8 cellular contexts compared by ENCODE assay signal in genomic region chr10:80504897-80505465, GRCh38. TPM values are rescaled to one million over a fixed set of nuclear protein-coding genes. Genes with fewer than 3 reads are reported as not detected.
DNase-seq lines count a peak whose midpoint lies in the region; ATAC-seq and TF ChIP-seq lines count a peak whose summit lies in the region.

No MANE protein-coding gene starts in this region.

- H3K27me3 Mint-ChIP-seq in activated CD8-positive, alpha-beta memory T cell treated with anti-CD3 and anti-CD28 coated beads, Interleukin-2, amount 10 ng/mL, durations not matched to agents 7 days and 5 days = no peaks in the 10 kb centered on the region
- H3K27me3 Mint-ChIP-seq in dendritic cell treated with granulocyte-macrophage colony-stimulating factor and Interleukin-4, amounts not matched to agents 40 ng/mL and 50 ng/mL, for 4 days = no peaks in the 10 kb centered on the region
- H3K27me3 Mint-ChIP-seq in mesothelial cell of epicardium (ENCODE audit: low read depth) = no peaks in the 10 kb centered on the region
- H3K27me3 Mint-ChIP-seq in stimulated activated naive B cell treated with anti-CD40 and anti-IgM and Interleukin-4, amounts not matched to agents 10 μg/mL and 1 μg/mL and 100 μg/mL, for 72 hours = no peaks in the 10 kb centered on the region

- H3K4me1 Mint-ChIP-seq in activated CD8-positive, alpha-beta memory T cell treated with anti-CD3 and anti-CD28 coated beads, Interleukin-2, amount 10 ng/mL, durations not matched to agents 7 days and 5 days = peaks cover 60% of the 10 kb centered on the region
- peaks cover 81% of the 10 kb centered on the region for H3K4me1 Mint-ChIP-seq in dendritic cell treated with granulocyte-macrophage colony-stimulating factor and Interleukin-4, amounts not matched to agents 40 ng/mL and 50 ng/mL, for 4 days (ENCODE audit: low read depth)
- H3K4me1 Mint-ChIP-seq in mesothelial cell of epicardium = peaks cover 72% of the 10 kb centered on the region
- H3K4me1 Mint-ChIP-seq in stimulated activated naive B cell treated with anti-CD40 and anti-IgM and Interleukin-4, amounts not matched to agents 10 μg/mL and 1 μg/mL and 100 μg/mL, for 72 hours = peaks cover 48 to 57% of the 10 kb centered on the region in 2 donors

- H3K9me3 Mint-ChIP-seq in activated CD8-positive, alpha-beta memory T cell treated with anti-CD3 and anti-CD28 coated beads, Interleukin-2, amount 10 ng/mL, durations not matched to agents 7 days and 5 days (ENCODE audit: low read depth) = no peaks in the 10 kb centered on the region
- H3K9me3 Mint-ChIP-seq in dendritic cell treated with granulocyte-macrophage colony-stimulating factor and Interleukin-4, amounts not matched to agents 40 ng/mL and 50 ng/mL, for 4 days = no peaks in the 10 kb centered on the region
- H3K9me3 Mint-ChIP-seq in mesothelial cell of epicardium = no peaks in the 10 kb centered on the region
- no peaks in the 10 kb centered on the region for H3K9me3 Mint-ChIP-seq in stimulated activated naive B cell treated with anti-CD40 and anti-IgM and Interleukin-4, amounts not matched to agents 10 μg/mL and 1 μg/mL and 100 μg/mL, for 72 hours

- in situ Hi-C loops in transverse colon (cut with MboI; ENCODE audit: low pct_ligation_motif_present in 1 of 4, low pct_unique_long_range_greater_than_20kb in 1 of 4, low sequenced_read_pairs in 3 of 4) = loop anchor here (5.0 to 10.0 kb wide), 5 partner anchors 53 to 120 kb away; partner anchors contain the start of gene TSPAN14 (in 1 of the 4)

- CTCF ChIA-PET in activated CD8-positive, alpha-beta memory T cell treated with anti-CD3 and anti-CD28 coated beads, Interleukin-2, amount 10 ng/mL, durations not matched to agents 7 days and 5 days (lab: Charles Lee) = interaction anchor here (1.1 to 20.7 kb wide), 18 partner anchors 8 to 195 kb away, joined by 3 to 579 read pairs (median 11); partner anchors contain the start of genes PRXL2A, SH2D4B and TSPAN14

- TF ChIP-seq POLR2A in transverse colon (IDR thresholded peaks at IDR 0.05) = no peak

- H3K27ac ChIP-seq in transverse colon = peak overlapping the region; percentile 65 to 85 (median 82)

- peak overlapping the region in 1 of 4 donors; percentile 0 for H3K4me3 ChIP-seq in transverse colon

- no peak for ATAC-seq in activated CD8-positive, alpha-beta memory T cell treated with anti-CD3 and anti-CD28 coated beads, Interleukin-2, amount 10 ng/mL, durations not matched to agents 7 days and 5 days
- ATAC-seq in stimulated activated naive B cell treated with anti-CD40 and anti-IgM and Interleukin-4, amounts not matched to agents 10 μg/mL and 1 μg/mL and 100 μg/mL, for 72 hours (replicated peaks) = no peak

- H3K27ac Mint-ChIP-seq in activated CD8-positive, alpha-beta memory T cell treated with anti-CD3 and anti-CD28 coated beads, Interleukin-2, amount 10 ng/mL, durations not matched to agents 7 days and 5 days = peak overlapping the region; percentile 73
- H3K27ac Mint-ChIP-seq in dendritic cell treated with granulocyte-macrophage colony-stimulating factor and Interleukin-4, amounts not matched to agents 40 ng/mL and 50 ng/mL, for 4 days = peak overlapping the region; percentile 81
- H3K27ac Mint-ChIP-seq in mesothelial cell of epicardium = peak overlapping the region; percentile 97
- H3K27ac Mint-ChIP-seq in stimulated activated naive B cell treated with anti-CD40 and anti-IgM and Interleukin-4, amounts not matched to agents 10 μg/mL and 1 μg/mL and 100 μg/mL, for 72 hours = no peak overlapping the region

- 75 to 80% methylated on average over 1 to 5 of the region's 5 CpGs for WGBS in transverse colon (ENCODE audit: low coverage in 1 of 2), 2 donors

- H3K27me3 ChIP-seq in transverse colon = no peaks in the 10 kb centered on the region

- peaks cover 0 to 8% (median 3%) of the 10 kb centered on the region in 4 donors for H3K36me3 ChIP-seq in transverse colon

- no peaks in the 10 kb centered on the region for H3K9me3 ChIP-seq in transverse colon

- TF ChIP-seq EP300 in transverse colon (IDR thresholded peaks at IDR 0.05; ENCODE audit: low read depth) = no peak

- intact Hi-C loops in dendritic cell treated with granulocyte-macrophage colony-stimulating factor and Interleukin-4, amounts not matched to agents 40 ng/mL and 50 ng/mL, for 4 days (cut with micrococcal nuclease) = loop anchor here (1.0 to 5.0 kb wide), 2 partner anchors 61 to 123 kb away; no protein-coding TSS in a partner anchor
- intact Hi-C loops in transverse colon (cut with DNase I; ENCODE audit: low total_unique reads) = loop anchor here (2.0 to 10.0 kb wide), 2 partner anchors 60 to 120 kb away; no protein-coding TSS in a partner anchor

- DNase-seq in activated CD8-positive, alpha-beta memory T cell treated with anti-CD3 and anti-CD28 coated beads, Interleukin-2, amount 10 ng/mL, durations not matched to agents 7 days and 5 days = no peak
- DNase-seq in activated CD8-positive, alpha-beta memory T cell treated with anti-CD3 and anti-CD28 coated beads for 24 hours = no peak
- no peak for DNase-seq in mesothelial cell of epicardium (ENCODE audit: low spot score in 2 of 2, unreplicated experiment in 2 of 2)
- peak; percentile 36 for DNase-seq in transverse colon
- DNase-seq in iPS-NIHi7 (ENCODE audit: extremely low spot score) = no peak
- DNase-seq in stimulated activated naive B cell treated with anti-CD40 and anti-IgM and Interleukin-4, amounts not matched to agents 10 μg/mL and 1 μg/mL and 100 μg/mL, for 72 hours = no peak
- no peak for DNase-seq in DMS114 treated with DMSO at 0.1 percent for 48 hours (lab: John Stamatoyannopoulos, UW; ENCODE audit: unreplicated experiment)

- TF ChIP-seq CTCF in mesothelial cell of epicardium (IDR thresholded peaks at IDR 0.05; ENCODE audit: unreplicated experiment) (no peak), transverse colon (IDR thresholded peaks at IDR 0.05) (no peak)

- H3K4me3 Mint-ChIP-seq in activated CD8-positive, alpha-beta memory T cell treated with anti-CD3 and anti-CD28 coated beads, Interleukin-2, amount 10 ng/mL, durations not matched to agents 7 days and 5 days = no peak overlapping the region
- peak overlapping the region; percentile 28 for H3K4me3 Mint-ChIP-seq in dendritic cell treated with granulocyte-macrophage colony-stimulating factor and Interleukin-4, amounts not matched to agents 40 ng/mL and 50 ng/mL, for 4 days
- no peak overlapping the region for H3K4me3 Mint-ChIP-seq in mesothelial cell of epicardium
- H3K4me3 Mint-ChIP-seq in stimulated activated naive B cell treated with anti-CD40 and anti-IgM and Interleukin-4, amounts not matched to agents 10 μg/mL and 1 μg/mL and 100 μg/mL, for 72 hours = no peak overlapping the region

- peaks cover 29% of the 10 kb centered on the region for H3K36me3 Mint-ChIP-seq in activated CD8-positive, alpha-beta memory T cell treated with anti-CD3 and anti-CD28 coated beads, Interleukin-2, amount 10 ng/mL, durations not matched to agents 7 days and 5 days
- H3K36me3 Mint-ChIP-seq in dendritic cell treated with granulocyte-macrophage colony-stimulating factor and Interleukin-4, amounts not matched to agents 40 ng/mL and 50 ng/mL, for 4 days (ENCODE audit: low read depth) = peaks cover 77% of the 10 kb centered on the region
- H3K36me3 Mint-ChIP-seq in mesothelial cell of epicardium = peaks cover 4% of the 10 kb centered on the region
- H3K36me3 Mint-ChIP-seq in stimulated activated naive B cell treated with anti-CD40 and anti-IgM and Interleukin-4, amounts not matched to agents 10 μg/mL and 1 μg/mL and 100 μg/mL, for 72 hours = peaks cover 5 to 15% of the 10 kb centered on the region in 2 donors

- peaks cover 17 to 60% (median 38%) of the 10 kb centered on the region in 4 donors for H3K4me1 ChIP-seq in transverse colon

RNA-seq across cellular contexts. Expression of gene SH2D4B, which starts 32.7 kb away (rescaled TPM):
- under 1 TPM in 1 of 2 experiments, not detected in 1; 0.09 TPM for total RNA-seq in activated CD8-positive, alpha-beta memory T cell treated with anti-CD3 and anti-CD28 coated beads, Interleukin-2, amount 10 ng/mL, durations not matched to agents 7 days and 5 days
- 0.27 to 0.29 TPM (median 0.27 TPM) in 3 replicates for total RNA-seq in mesothelial cell of epicardium
- total RNA-seq in transverse colon = under 1 TPM in 1 of 4 donors, not detected in 3; 0.32 TPM

RNA-seq across cellular contexts. Expression of gene TSPAN14, which starts 50.9 kb away (rescaled TPM):
- total RNA-seq in activated CD8-positive, alpha-beta memory T cell treated with anti-CD3 and anti-CD28 coated beads, Interleukin-2, amount 10 ng/mL, durations not matched to agents 7 days and 5 days = 100 to 1,000 TPM; 100 to 104 TPM
- total RNA-seq in mesothelial cell of epicardium (106 to 113 TPM (median 109 TPM) in 3 replicates), transverse colon (10 to 100 TPM; 18.9 to 72.9 (median 55.8) TPM)
